Comparison of ENCODE assay signal across 8 cellular contexts in genomic region chr2:191012845-191013616, GRCh38. TPM values are rescaled to one million over a fixed set of nuclear protein-coding genes. Genes with fewer than 3 reads are reported as not detected.
A peak's percentile ranks its signal among the peaks of the same experiment; 100 is the strongest.
DNase-seq lines count a peak whose midpoint lies in the region; ATAC-seq and TF ChIP-seq lines count a peak whose summit lies in the region.

No MANE protein-coding gene starts in this region.

- peak overlapping the region; percentile 79 for H3K9ac ChIP-seq in skeletal muscle satellite cell (ENCODE audit: low read depth, low read length)

- WGBS in gastroesophageal sphincter (ENCODE audit: low coverage in 1 of 2), 2 donors, result 25% methylated on average over 6 to 8 of the region's 11 CpGs

- no peaks in the 10 kb centered on the region; the same call in 1 of the 2 replicates for H3K36me3 ChIP-seq in PC-9 (ENCODE audit: low read depth)
- peaks cover 0 to 31% of the 10 kb centered on the region in 2 donors for H3K36me3 ChIP-seq in gastroesophageal sphincter
- peaks cover 26% of the 10 kb centered on the region for H3K36me3 ChIP-seq in skeletal muscle satellite cell (ENCODE audit: insufficient read depth, low read length)

- no peak overlapping the region for H3K4me3 Mint-ChIP-seq in T-helper 2 cell treated with Interferon-gamma antibody and Interleukin-4, amounts not matched to agents 5 μg/mL and 100 μg/mL, for 36 hours

- no peaks in the 10 kb centered on the region; the same call in 1 of the 2 replicates for H3F3A ChIP-seq in PC-9 (ENCODE audit: insufficient read depth, low read depth)

- no TSS peak for BruUV-seq in PC-9 (replicated peaks; lab: Mats Ljungman, UMichigan)

- no peaks in the 10 kb centered on the region for H4K20me1 ChIP-seq in PC-9 (ENCODE audit: insufficient read depth)

- no peaks in the 10 kb centered on the region for H3K9me2 ChIP-seq in PC-9 (ENCODE audit: insufficient read depth)

- peak overlapping the region; percentile 38 for H3K27ac ChIP-seq in PC-9
- peak overlapping the region; percentile 72 to 96 (median 92) for H3K27ac ChIP-seq in gastroesophageal sphincter

- no peak overlapping the region for H3K27ac Mint-ChIP-seq in T-helper 2 cell treated with Interferon-gamma antibody and Interleukin-4, amounts not matched to agents 5 μg/mL and 100 μg/mL, for 36 hours

- H3K4me2 ChIP-seq in PC-9 (peak overlapping the region; percentile 92), skeletal muscle satellite cell (ENCODE audit: low read length) (peak overlapping the region; percentile 86)

- no peak for TF ChIP-seq CTCF in PC-9 (conservative IDR thresholded peaks at IDR 0.05)
- no peak for TF ChIP-seq CTCF in gastroesophageal sphincter (IDR thresholded peaks at IDR 0.05)

- H3K4me1 Mint-ChIP-seq in T-helper 2 cell treated with Interferon-gamma antibody and Interleukin-4, amounts not matched to agents 5 μg/mL and 100 μg/mL, for 36 hours (ENCODE audit: low read depth), result peaks cover 31% of the 10 kb centered on the region

- H3K36me3 Mint-ChIP-seq in T-helper 2 cell treated with Interferon-gamma antibody and Interleukin-4, amounts not matched to agents 5 μg/mL and 100 μg/mL, for 36 hours (ENCODE audit: low read depth), result peaks cover 40% of the 10 kb centered on the region

- H3K4me3 ChIP-seq in PC-9 (peak overlapping the region; percentile 78), gastroesophageal sphincter (peak overlapping the region; percentile 83 to 84), skeletal muscle satellite cell (ENCODE audit: low read length) (peak overlapping the region; percentile 80)

- H3K9me3 Mint-ChIP-seq in T-helper 2 cell treated with Interferon-gamma antibody and Interleukin-4, amounts not matched to agents 5 μg/mL and 100 μg/mL, for 36 hours, result peaks cover 4% of the 10 kb centered on the region

- DNase-seq in PC-9 (peak in 1 of 2 experiments; percentile 35), COR-L47 (lab: John Stamatoyannopoulos, UW) (no peak)
- no peak for DNase-seq in stimulated activated naive CD4-positive, alpha-beta T cell (lab: John Stamatoyannopoulos, UW)
- DNase-seq in T-helper 2 cell treated with Interferon-gamma antibody and Interleukin-4, amounts not matched to agents 5 μg/mL and 100 μg/mL, for 36 hours (ENCODE audit: low spot score), result no peak

- H3K9me3 ChIP-seq in PC-9 (ENCODE audit: insufficient read depth, low read depth) (no peaks in the 10 kb centered on the region), gastroesophageal sphincter (no peaks in the 10 kb centered on the region), skeletal muscle satellite cell (replicated peaks; ENCODE audit: low read length) (no peaks in the 10 kb centered on the region)

- CTCF ChIA-PET in PC-9 (lab: Charles Lee), result interaction anchor here (0.7 kb wide), 1 partner anchor 232 kb away, joined by 4 read pairs; the partner anchor contains the start of gene MYO1B

- no peak for TF ChIP-seq POLR2A in gastroesophageal sphincter (IDR thresholded peaks at IDR 0.05)

- peaks cover 21% of the 10 kb centered on the region for H3K79me2 ChIP-seq in PC-9 (ENCODE audit: low read depth)

- no peak for TF ChIP-seq EP300 in gastroesophageal sphincter (IDR thresholded peaks at IDR 0.05)

- H3K27me3 Mint-ChIP-seq in T-helper 2 cell treated with Interferon-gamma antibody and Interleukin-4, amounts not matched to agents 5 μg/mL and 100 μg/mL, for 36 hours (ENCODE audit: low read depth), result no peaks in the 10 kb centered on the region

- intact Hi-C loops in PC-9 (cut with micrococcal nuclease; ENCODE audit: unreplicated experiment), result no loop called here

- no peaks in the 10 kb centered on the region for H3K27me3 ChIP-seq in PC-9 (ENCODE audit: insufficient read depth, low read depth)
- no peaks in the 10 kb centered on the region for H3K27me3 ChIP-seq in gastroesophageal sphincter
- H3K27me3 ChIP-seq in skeletal muscle satellite cell (ENCODE audit: control insufficient read depth, insufficient read depth, low read length), result no peaks in the 10 kb centered on the region

- peak overlapping the region; percentile 91 for H2AFZ ChIP-seq in PC-9

- peaks cover 4% of the 10 kb centered on the region; the same call in 1 of the 2 replicates for H3K4me1 ChIP-seq in PC-9 (replicated peaks; ENCODE audit: insufficient read depth)
- H3K4me1 ChIP-seq in gastroesophageal sphincter, result peaks cover 2 to 44% (median 25%) of the 10 kb centered on the region in 3 donors
- H3K4me1 ChIP-seq in skeletal muscle satellite cell (ENCODE audit: control insufficient read depth, insufficient read depth, low read length), result peaks cover 27% of the 10 kb centered on the region

- POLR2A ChIA-PET in PC-9 (lab: Charles Lee; ENCODE audit: unreplicated experiment), result no interaction called here

- peak; percentile 9 for ATAC-seq in GM21723 (IDR thresholded peaks at IDR 0.05; ENCODE audit: unreplicated experiment)
- ATAC-seq in gastroesophageal sphincter, result peak; percentile 1
- ATAC-seq in HG03039 (IDR thresholded peaks at IDR 0.05; ENCODE audit: unreplicated experiment), result no peak

RNA-seq across cellular contexts. Expression of gene STAT1, which starts 0.9 kb away (rescaled TPM):
- total RNA-seq in PC-9 (2021) (28.0 and 32.5 TPM in 2 replicates), gastroesophageal sphincter (10 to 100 TPM; 47.0 to 59.9 (median 53.5) TPM)
- 78.4 and 123 TPM in 2 replicates for total RNA-seq in skeletal muscle satellite cell (2012; rRNA removed)
